Comparison of ENCODE assay signal across 8 cellular contexts in the genomic region with DNA sequence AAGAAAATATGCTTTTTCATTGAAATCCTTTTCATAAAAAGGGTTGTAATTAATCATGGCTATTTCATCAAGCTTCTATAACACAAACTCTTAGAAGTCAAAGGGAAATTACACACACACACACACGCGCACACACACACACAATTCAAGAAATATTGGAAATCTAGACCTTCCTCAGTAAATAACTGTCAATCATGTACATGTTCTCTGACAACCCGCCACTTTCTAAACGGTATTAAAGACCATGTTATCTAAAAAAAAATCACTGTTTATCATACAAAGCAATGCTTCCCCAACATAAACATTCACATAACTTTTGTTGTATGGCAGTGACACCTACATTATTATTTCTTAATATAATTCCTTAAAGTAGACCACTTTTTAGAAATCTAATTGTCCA.
"Had no signal": no experiment of that assay in that cellular context is flagged by ENCODE, and none has a peak within 500 bp of the region (broad histone marks: within the 10 kb centered on the region; RNA-seq: fewer than 3 reads in every experiment).

No MANE protein-coding gene starts in this region.

- H3K27ac Mint-ChIP-seq: IgD-negative memory B cell had no signal

- H3K36me3 Mint-ChIP-seq: IgD-negative memory B cell had no signal

- H3K4me1 Mint-ChIP-seq: IgD-negative memory B cell had no signal

- H3K4me3 ChIP-seq: K562 had no signal

- DNase-seq: IMR-90, KBM-7, KG1 had no signal

- H3K9me3 Mint-ChIP-seq: IgD-negative memory B cell had no signal

- FAIRE-seq: HepG2, HTR-8/SVneo, K562 had no signal

- H3K4me3 Mint-ChIP-seq: IgD-negative memory B cell had no signal

- H3K27me3 Mint-ChIP-seq: IgD-negative memory B cell had no signal

- H3K27ac ChIP-seq: HL-60 had no signal
